Comparison of ENCODE assay signal across 24 cellular contexts in the genomic region with DNA sequence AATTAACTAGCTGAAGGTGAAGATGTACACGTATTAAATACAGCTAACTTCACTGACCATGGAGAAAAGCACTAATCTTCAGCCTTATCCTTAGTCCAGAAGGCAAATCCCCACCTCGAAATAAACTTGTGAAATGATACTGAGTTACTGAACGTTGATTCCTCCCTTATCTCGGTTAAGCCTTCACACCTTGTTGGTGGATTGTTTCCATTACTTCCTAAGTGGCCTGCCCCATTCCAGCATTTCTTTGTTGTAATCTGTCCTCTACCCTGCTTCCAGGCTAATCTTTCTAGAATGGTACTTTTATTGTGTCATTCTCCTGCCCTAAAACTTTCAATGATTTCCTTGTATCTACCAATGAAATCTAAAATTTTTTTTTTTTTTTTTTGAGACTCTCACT.
"Had no signal": no experiment of that assay in that cellular context is flagged by ENCODE, and none has a peak within 500 bp of the region (broad histone marks: within the 10 kb centered on the region; RNA-seq: fewer than 3 reads in every experiment).

No MANE protein-coding gene starts in this region.

- H3K4me1 ChIP-seq: colonic mucosa, esophagus squamous epithelium, gastrocnemius medialis, heart right ventricle, left lung, lower lobe of right lung had no signal

- H3K9me3 Mint-ChIP-seq: dendritic cell treated with granulocyte-macrophage colony-stimulating factor and Interleukin-4, amounts not matched to agents 40 ng/mL and 50 ng/mL, for 4 days; effector memory CD8-positive, alpha-beta T cell; naive B cell had no signal

- H3K36me3 ChIP-seq: colonic mucosa, esophagus squamous epithelium, gastrocnemius medialis, heart right ventricle, left lung, lower lobe of right lung had no signal

- H3K27ac Mint-ChIP-seq: dendritic cell treated with granulocyte-macrophage colony-stimulating factor and Interleukin-4, amounts not matched to agents 40 ng/mL and 50 ng/mL, for 4 days; effector memory CD8-positive, alpha-beta T cell; immature natural killer cell had no signal

- FAIRE-seq: endothelial cell of umbilical vein, kidney had no signal

- H3K27me3 Mint-ChIP-seq: dendritic cell treated with granulocyte-macrophage colony-stimulating factor and Interleukin-4, amounts not matched to agents 40 ng/mL and 50 ng/mL, for 4 days; effector memory CD8-positive, alpha-beta T cell; naive B cell had no signal

- H3K4me3 Mint-ChIP-seq: dendritic cell treated with granulocyte-macrophage colony-stimulating factor and Interleukin-4, amounts not matched to agents 40 ng/mL and 50 ng/mL, for 4 days; effector memory CD8-positive, alpha-beta T cell; immature natural killer cell had no signal

- H3K9me3 ChIP-seq: colonic mucosa, esophagus squamous epithelium, gastrocnemius medialis, heart right ventricle, left lung, lower lobe of right lung had no signal

- H3K4me3 ChIP-seq: colonic mucosa, esophagus squamous epithelium, gastrocnemius medialis, heart right ventricle, left lung, lower lobe of right lung had no signal

- ATAC-seq: effector memory CD8-positive, alpha-beta T cell; gastrocnemius medialis; heart right ventricle; left lung; left ventricle myocardium superior; lower lobe of right lung had no signal

- H3K4me1 Mint-ChIP-seq: naive B cell had no signal

- H3K27me3 ChIP-seq: colonic mucosa, esophagus squamous epithelium, gastrocnemius medialis, heart right ventricle, left lung had no signal

- H3K27ac ChIP-seq: colonic mucosa, esophagus squamous epithelium, gastrocnemius medialis, heart right ventricle, left lung, lower lobe of right lung had no signal

- DNase-seq: cerebellar nuclear complex; colonic mucosa; cortex of kidney; effector CD8-positive, alpha-beta T cell; effector memory CD8-positive, alpha-beta T cell; esophagus squamous epithelium; foreskin fibroblast; foreskin melanocyte; gastrocnemius medialis; glutamatergic neuron; heart right ventricle; hippocampal formation; immature natural killer cell; islet precursor cell; kidney; kidney glomerular epithelial cell; left lung; left ventricle myocardium superior; lower lobe of right lung; mesenchymal stem cell; midbrain; naive B cell had no signal
